In the genomic region with DNA sequence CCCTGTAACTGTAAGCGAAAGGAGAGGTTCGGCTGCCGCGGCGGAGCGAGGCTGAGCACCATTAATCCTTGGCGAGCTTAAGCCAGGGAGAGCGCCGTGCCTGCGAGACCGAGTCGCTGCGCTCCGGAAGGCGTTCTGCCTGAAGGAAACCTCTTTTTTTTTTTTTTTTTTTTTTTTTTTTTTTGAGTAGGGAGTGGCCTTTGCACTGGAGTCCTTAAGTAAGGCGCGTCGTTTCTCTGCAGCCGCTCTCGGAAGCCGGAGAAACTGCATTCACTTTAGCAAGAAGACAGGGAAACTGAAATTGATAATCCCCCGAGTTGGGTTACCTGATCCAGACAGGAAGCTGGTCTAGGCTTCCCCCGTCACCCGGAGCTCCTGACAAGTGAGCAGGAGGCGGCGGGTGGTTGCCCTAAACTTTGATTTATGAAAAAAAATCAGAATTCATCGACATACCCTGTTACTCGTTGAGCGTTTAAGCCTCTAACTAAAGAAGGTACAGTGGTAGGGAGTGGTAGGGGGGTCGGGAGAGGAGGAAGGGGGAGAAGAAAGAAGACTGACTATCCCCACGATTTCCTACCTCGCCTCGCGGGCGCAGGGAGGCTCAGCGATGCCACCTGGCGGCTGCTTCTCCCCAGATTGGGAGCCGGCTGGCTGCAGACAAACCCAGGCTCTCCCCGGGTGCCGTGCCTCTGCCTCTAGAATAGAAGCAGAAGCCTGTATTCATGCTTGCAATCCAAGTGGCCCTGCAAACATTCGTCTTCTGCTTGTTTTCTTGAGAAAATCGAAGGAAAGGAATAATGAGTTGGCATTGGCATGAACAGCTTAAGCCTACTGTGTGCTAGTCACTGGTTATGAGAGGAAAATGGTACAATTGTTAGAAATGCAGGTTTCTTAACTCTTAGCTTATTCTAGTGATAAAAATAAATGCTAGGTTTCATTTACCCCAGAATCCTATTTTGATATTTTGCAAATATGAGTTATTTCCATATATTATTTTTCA, we compare ENCODE assay signal across 1 cellular context.
A peak's percentile ranks its signal among the peaks of the same experiment; 100 is the strongest.
TF ChIP-seq lines count a peak whose summit lies in the region.

No MANE protein-coding gene starts in this region.

TF ChIP-seq in GM12878, 131 proteins besides CTCF, POLR2A, EP300 and RAD21 (continued from another document):
- TF ChIP-seq, protein P1, sequence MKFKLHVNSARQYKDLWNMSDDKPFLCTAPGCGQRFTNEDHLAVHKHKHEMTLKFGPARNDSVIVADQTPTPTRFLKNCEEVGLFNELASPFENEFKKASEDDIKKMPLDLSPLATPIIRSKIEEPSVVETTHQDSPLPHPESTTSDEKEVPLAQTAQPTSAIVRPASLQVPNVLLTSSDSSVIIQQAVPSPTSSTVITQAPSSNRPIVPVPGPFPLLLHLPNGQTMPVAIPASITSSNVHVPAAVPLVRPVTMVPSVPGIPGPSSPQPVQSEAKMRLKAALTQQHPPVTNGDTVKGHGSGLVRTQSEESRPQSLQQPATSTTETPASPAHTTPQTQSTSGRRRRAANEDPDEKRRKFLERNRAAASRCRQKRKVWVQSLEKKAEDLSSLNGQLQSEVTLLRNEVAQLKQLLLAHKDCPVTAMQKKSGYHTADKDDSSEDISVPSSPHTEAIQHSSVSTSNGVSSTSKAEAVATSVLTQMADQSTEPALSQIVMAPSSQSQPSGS (IDR thresholded peaks at IDR 0.05; ENCODE audit: low read length): no peak
- TF ChIP-seq NFIC (IDR thresholded peaks at IDR 0.05; ENCODE audit: low read depth, low read length) (0 out of 2 replicates have a peak, but pooled peaks have one; percentile 17), SREBF1 (IDR thresholded peaks at IDR 0.05; ENCODE audit: low read length) (no peak), SREBF2 (IDR thresholded peaks at IDR 0.05; ENCODE audit: low read length) (no peak), YY1 (IDR thresholded peaks at IDR 0.05; ENCODE audit: low read depth, low read length) (peak; percentile 77), TCF3 (IDR thresholded peaks at IDR 0.05; ENCODE audit: borderline replicate concordance, insufficient read depth, low read depth, low read length) (no peak), RELA (IDR thresholded peaks at IDR 0.05; ENCODE audit: borderline replicate concordance, partially characterized antibody) (no peak), RAD51 (IDR thresholded peaks at IDR 0.05) (no peak), CREM (IDR thresholded peaks at IDR 0.05; ENCODE audit: low read depth) (no peak), BCL11A (IDR thresholded peaks at IDR 0.05; ENCODE audit: low read depth, low read length) (no peak), KLF5 (IDR thresholded peaks at IDR 0.05; ENCODE audit: partially characterized antibody) (no peak), CBX3 (IDR thresholded peaks at IDR 0.05; ENCODE audit: borderline replicate concordance, low read depth) (no peak), JUND (IDR thresholded peaks at IDR 0.05; ENCODE audit: low read depth, low read length) (no peak), CEBPB (IDR thresholded peaks at IDR 0.05; ENCODE audit: borderline replicate concordance in 1 of 2, low read depth in 2 of 2, low read length in 2 of 2) (no peak), MTA2 (IDR thresholded peaks at IDR 0.05; ENCODE audit: low read depth) (no peak; the same call in 1 of the 2 replicates), TAF1 (IDR thresholded peaks at IDR 0.05; ENCODE audit: borderline replicate concordance, low read depth, low read length) (peak; percentile 89), NRF1 (conservative IDR thresholded peaks at IDR 0.05; ENCODE audit: low read depth, low read length) (no peak), EZH2 (IDR thresholded peaks at IDR 0.05; ENCODE audit: borderline replicate concordance, control insufficient read depth, low read depth, low read length) (no peak), ZNF274 (IDR thresholded peaks at IDR 0.05; ENCODE audit: insufficient read depth, insufficient read length) (no peak), EED (IDR thresholded peaks at IDR 0.05; ENCODE audit: low read depth) (peak; percentile 50; the same call in 1 of the 2 replicates), CBFB (IDR thresholded peaks at IDR 0.05; ENCODE audit: low read depth) (no peak), ZSCAN29 (IDR thresholded peaks at IDR 0.05) (no peak), IKZF2 (IDR thresholded peaks at IDR 0.05) (peak; percentile 29 to 54; a peak in 2 of 4 replicates), PAX8 (IDR thresholded peaks at IDR 0.05) (no peak), RUNX3 (IDR thresholded peaks at IDR 0.05; ENCODE audit: low read length) (0 out of 2 replicates have a peak, but pooled peaks have one; percentile 5), CHD2 (IDR thresholded peaks at IDR 0.05; ENCODE audit: borderline replicate concordance, low read depth, low read length) (0 out of 2 replicates have a peak, but pooled peaks have one; percentile 9), STAT1 (conservative IDR thresholded peaks at IDR 0.05) (no peak)
- TF ChIP-seq, protein P2, sequence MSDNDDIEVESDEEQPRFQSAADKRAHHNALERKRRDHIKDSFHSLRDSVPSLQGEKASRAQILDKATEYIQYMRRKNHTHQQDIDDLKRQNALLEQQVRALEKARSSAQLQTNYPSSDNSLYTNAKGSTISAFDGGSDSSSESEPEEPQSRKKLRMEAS (IDR thresholded peaks at IDR 0.05; ENCODE audit: low read depth, low read length): no peak
- TF ChIP-seq, protein P3, sequence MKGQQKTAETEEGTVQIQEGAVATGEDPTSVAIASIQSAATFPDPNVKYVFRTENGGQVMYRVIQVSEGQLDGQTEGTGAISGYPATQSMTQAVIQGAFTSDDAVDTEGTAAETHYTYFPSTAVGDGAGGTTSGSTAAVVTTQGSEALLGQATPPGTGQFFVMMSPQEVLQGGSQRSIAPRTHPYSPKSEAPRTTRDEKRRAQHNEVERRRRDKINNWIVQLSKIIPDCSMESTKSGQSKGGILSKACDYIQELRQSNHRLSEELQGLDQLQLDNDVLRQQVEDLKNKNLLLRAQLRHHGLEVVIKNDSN (IDR thresholded peaks at IDR 0.05; ENCODE audit: borderline replicate concordance, extremely low read length, insufficient read depth, low read depth, low read length): no peak
- TF ChIP-seq, protein P4, sequence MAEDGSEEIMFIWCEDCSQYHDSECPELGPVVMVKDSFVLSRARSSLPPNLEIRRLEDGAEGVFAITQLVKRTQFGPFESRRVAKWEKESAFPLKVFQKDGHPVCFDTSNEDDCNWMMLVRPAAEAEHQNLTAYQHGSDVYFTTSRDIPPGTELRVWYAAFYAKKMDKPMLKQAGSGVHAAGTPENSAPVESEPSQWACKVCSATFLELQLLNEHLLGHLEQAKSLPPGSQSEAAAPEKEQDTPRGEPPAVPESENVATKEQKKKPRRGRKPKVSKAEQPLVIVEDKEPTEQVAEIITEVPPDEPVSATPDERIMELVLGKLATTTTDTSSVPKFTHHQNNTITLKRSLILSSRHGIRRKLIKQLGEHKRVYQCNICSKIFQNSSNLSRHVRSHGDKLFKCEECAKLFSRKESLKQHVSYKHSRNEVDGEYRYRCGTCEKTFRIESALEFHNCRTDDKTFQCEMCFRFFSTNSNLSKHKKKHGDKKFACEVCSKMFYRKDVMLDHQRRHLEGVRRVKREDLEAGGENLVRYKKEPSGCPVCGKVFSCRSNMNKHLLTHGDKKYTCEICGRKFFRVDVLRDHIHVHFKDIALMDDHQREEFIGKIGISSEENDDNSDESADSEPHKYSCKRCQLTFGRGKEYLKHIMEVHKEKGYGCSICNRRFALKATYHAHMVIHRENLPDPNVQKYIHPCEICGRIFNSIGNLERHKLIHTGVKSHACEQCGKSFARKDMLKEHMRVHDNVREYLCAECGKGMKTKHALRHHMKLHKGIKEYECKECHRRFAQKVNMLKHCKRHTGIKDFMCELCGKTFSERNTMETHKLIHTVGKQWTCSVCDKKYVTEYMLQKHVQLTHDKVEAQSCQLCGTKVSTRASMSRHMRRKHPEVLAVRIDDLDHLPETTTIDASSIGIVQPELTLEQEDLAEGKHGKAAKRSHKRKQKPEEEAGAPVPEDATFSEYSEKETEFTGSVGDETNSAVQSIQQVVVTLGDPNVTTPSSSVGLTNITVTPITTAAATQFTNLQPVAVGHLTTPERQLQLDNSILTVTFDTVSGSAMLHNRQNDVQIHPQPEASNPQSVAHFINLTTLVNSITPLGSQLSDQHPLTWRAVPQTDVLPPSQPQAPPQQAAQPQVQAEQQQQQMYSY (CRISPR knock-in tag; IDR thresholded peaks at IDR 0.05): no peak
- TF ChIP-seq, protein P5, sequence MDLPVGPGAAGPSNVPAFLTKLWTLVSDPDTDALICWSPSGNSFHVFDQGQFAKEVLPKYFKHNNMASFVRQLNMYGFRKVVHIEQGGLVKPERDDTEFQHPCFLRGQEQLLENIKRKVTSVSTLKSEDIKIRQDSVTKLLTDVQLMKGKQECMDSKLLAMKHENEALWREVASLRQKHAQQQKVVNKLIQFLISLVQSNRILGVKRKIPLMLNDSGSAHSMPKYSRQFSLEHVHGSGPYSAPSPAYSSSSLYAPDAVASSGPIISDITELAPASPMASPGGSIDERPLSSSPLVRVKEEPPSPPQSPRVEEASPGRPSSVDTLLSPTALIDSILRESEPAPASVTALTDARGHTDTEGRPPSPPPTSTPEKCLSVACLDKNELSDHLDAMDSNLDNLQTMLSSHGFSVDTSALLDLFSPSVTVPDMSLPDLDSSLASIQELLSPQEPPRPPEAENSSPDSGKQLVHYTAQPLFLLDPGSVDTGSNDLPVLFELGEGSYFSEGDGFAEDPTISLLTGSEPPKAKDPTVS (IDR thresholded peaks at IDR 0.05; ENCODE audit: low read depth, low read length): no peak
- TF ChIP-seq, protein P6, sequence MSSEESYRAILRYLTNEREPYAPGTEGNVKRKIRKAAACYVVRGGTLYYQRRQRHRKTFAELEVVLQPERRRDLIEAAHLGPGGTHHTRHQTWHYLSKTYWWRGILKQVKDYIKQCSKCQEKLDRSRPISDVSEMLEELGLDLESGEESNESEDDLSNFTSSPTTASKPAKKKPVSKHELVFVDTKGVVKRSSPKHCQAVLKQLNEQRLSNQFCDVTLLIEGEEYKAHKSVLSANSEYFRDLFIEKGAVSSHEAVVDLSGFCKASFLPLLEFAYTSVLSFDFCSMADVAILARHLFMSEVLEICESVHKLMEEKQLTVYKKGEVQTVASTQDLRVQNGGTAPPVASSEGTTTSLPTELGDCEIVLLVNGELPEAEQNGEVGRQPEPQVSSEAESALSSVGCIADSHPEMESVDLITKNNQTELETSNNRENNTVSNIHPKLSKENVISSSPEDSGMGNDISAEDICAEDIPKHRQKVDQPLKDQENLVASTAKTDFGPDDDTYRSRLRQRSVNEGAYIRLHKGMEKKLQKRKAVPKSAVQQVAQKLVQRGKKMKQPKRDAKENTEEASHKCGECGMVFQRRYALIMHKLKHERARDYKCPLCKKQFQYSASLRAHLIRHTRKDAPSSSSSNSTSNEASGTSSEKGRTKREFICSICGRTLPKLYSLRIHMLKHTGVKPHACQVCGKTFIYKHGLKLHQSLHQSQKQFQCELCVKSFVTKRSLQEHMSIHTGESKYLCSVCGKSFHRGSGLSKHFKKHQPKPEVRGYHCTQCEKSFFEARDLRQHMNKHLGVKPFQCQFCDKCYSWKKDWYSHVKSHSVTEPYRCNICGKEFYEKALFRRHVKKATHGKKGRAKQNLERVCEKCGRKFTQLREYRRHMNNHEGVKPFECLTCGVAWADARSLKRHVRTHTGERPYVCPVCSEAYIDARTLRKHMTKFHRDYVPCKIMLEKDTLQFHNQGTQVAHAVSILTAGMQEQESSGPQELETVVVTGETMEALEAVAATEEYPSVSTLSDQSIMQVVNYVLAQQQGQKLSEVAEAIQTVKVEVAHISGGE (CRISPR knock-in tag; IDR thresholded peaks at IDR 0.05): no peak
